In genomic region chr2:74834806-74835755, GRCh38 we compare ENCODE assay signal across 8 cellular contexts. TPM values are rescaled to one million over a fixed set of nuclear protein-coding genes. Genes with fewer than 3 reads are reported as not detected.
DNase-seq lines count a peak whose midpoint lies in the region; ATAC-seq and TF ChIP-seq lines count a peak whose summit lies in the region.

No MANE protein-coding gene starts in this region.

- no peaks in the 10 kb centered on the region for H3K9me3 ChIP-seq in subcutaneous abdominal adipose tissue (ENCODE audit: control insufficient read depth in 5 of 5, low read length in 5 of 5)

- peak overlapping the region; percentile 95 for H3K4me3 Mint-ChIP-seq in activated CD8-positive, alpha-beta T cell treated with anti-CD3 and anti-CD28 coated beads for 36 hours
- H3K4me3 Mint-ChIP-seq in natural killer cell = peak overlapping the region; percentile 89

- no peak for DNase-seq in AG09309 (ENCODE audit: low read depth)
- peak; percentile 16 for DNase-seq in NCI-H748 treated with DMSO at 0.1 percent for 48 hours (lab: John Stamatoyannopoulos, UW)
- DNase-seq in activated CD8-positive, alpha-beta T cell treated with anti-CD3 and anti-CD28 coated beads for 36 hours = peak; percentile 83
- no peak for DNase-seq in epithelial cell of prostate (ENCODE audit: low read depth, low spot score)
- DNase-seq in natural killer cell = no peak

- peaks cover 52% of the 10 kb centered on the region for H3K4me1 Mint-ChIP-seq in activated CD8-positive, alpha-beta T cell treated with anti-CD3 and anti-CD28 coated beads for 36 hours (ENCODE audit: low read depth)
- peaks cover 15 to 17% of the 10 kb centered on the region in 2 donors for H3K4me1 Mint-ChIP-seq in natural killer cell

- peaks cover 48% of the 10 kb centered on the region for H3K36me3 Mint-ChIP-seq in activated CD8-positive, alpha-beta T cell treated with anti-CD3 and anti-CD28 coated beads for 36 hours (ENCODE audit: low read depth)
- H3K36me3 Mint-ChIP-seq in natural killer cell = no peaks in the 10 kb centered on the region

- peaks cover 3% of the 10 kb centered on the region for H3K27me3 Mint-ChIP-seq in activated CD8-positive, alpha-beta T cell treated with anti-CD3 and anti-CD28 coated beads for 36 hours
- peaks cover 34 to 37% of the 10 kb centered on the region in 2 donors for H3K27me3 Mint-ChIP-seq in natural killer cell (ENCODE audit: low read depth in 2 of 2)

- no peaks in the 10 kb centered on the region for H3K36me3 ChIP-seq in subcutaneous abdominal adipose tissue (ENCODE audit: control insufficient read depth in 5 of 5, insufficient read depth in 5 of 5, low read length in 5 of 5)

- TF ChIP-seq CTCF in AG09309 (IDR thresholded peaks at IDR 0.05; ENCODE audit: control insufficient read depth, insufficient read depth, low read depth, low read length, missing control alignments) = no peak
- TF ChIP-seq CTCF in activated CD8-positive, alpha-beta T cell treated with anti-CD3 and anti-CD28 coated beads for 36 hours (IDR thresholded peaks at IDR 0.05) = no peak
- TF ChIP-seq CTCF in natural killer cell (IDR thresholded peaks at IDR 0.05) = no peak

- peaks cover 2% of the 10 kb centered on the region for H3K9me3 Mint-ChIP-seq in activated CD8-positive, alpha-beta T cell treated with anti-CD3 and anti-CD28 coated beads for 36 hours
- no peaks in the 10 kb centered on the region for H3K9me3 Mint-ChIP-seq in natural killer cell

- peaks cover 4 to 47% (median 37%) of the 10 kb centered on the region in 5 donors for H3K4me1 ChIP-seq in subcutaneous abdominal adipose tissue (ENCODE audit: control insufficient read depth in 5 of 5, insufficient read depth in 5 of 5, low read length in 5 of 5)

- peak overlapping the region; percentile 91 for H3K27ac Mint-ChIP-seq in activated CD8-positive, alpha-beta T cell treated with anti-CD3 and anti-CD28 coated beads for 36 hours
- no peak overlapping the region for H3K27ac Mint-ChIP-seq in natural killer cell

- ATAC-seq in GM18870 (IDR thresholded peaks at IDR 0.05; ENCODE audit: unreplicated experiment) (peak; percentile 36), HG03066 (IDR thresholded peaks at IDR 0.05; ENCODE audit: low read depth, unreplicated experiment) (peak; percentile 46), natural killer cell (peak in 2 of 3 donors; percentile 35 to 42)
- peak; percentile 66 for ATAC-seq in activated CD8-positive, alpha-beta T cell treated with anti-CD3 and anti-CD28 coated beads for 36 hours

- H3K27ac ChIP-seq in epithelial cell of prostate = peak overlapping the region; percentile 78
- H3K27ac ChIP-seq in subcutaneous abdominal adipose tissue (ENCODE audit: low read depth, low read length) = peak overlapping the region; percentile 92

- H3K4me3 ChIP-seq in AG09309 (ENCODE audit: control insufficient read depth, low read depth, low read length) (peak overlapping the region; percentile 87), subcutaneous abdominal adipose tissue (ENCODE audit: low read depth in 1 of 5, low read length in 5 of 5) (peak overlapping the region; percentile 74 to 91 (median 87))

- POLR2A ChIA-PET in activated CD8-positive, alpha-beta T cell treated with anti-CD3 and anti-CD28 coated beads for 36 hours (lab: Charles Lee) = interaction anchor here (0.6 to 2.6 kb wide), 9 partner anchors 9 to 436 kb away, joined by 3 to 11 read pairs (median 3); no protein-coding TSS in a partner anchor

- CTCF ChIA-PET in activated CD8-positive, alpha-beta T cell treated with anti-CD3 and anti-CD28 coated beads for 36 hours (lab: Charles Lee) = interaction anchor here (0.9 to 4.5 kb wide), 5 partner anchors 9 to 120 kb away, joined by 3 to 35 read pairs (median 11); no protein-coding TSS in a partner anchor

- H3K9ac ChIP-seq in subcutaneous abdominal adipose tissue (ENCODE audit: low read length in 5 of 5) = peak overlapping the region; percentile 59 to 92 (median 83)

- peaks cover 0 to 2% (median 0%) of the 10 kb centered on the region in 5 donors for H3K27me3 ChIP-seq in subcutaneous abdominal adipose tissue (ENCODE audit: control insufficient read depth in 5 of 5, insufficient read depth in 4 of 5, low read length in 5 of 5)

- intact Hi-C loops in activated CD8-positive, alpha-beta T cell treated with anti-CD3 and anti-CD28 coated beads for 36 hours (cut with micrococcal nuclease) = no loop called here
- intact Hi-C loops in natural killer cell (cut with micrococcal nuclease) = no loop called here

RNA-seq across cellular contexts. Expression of gene HK2, which starts 1.2 kb away (rescaled TPM):
- 100 to 1,000 TPM; 121 to 124 TPM for total RNA-seq in activated CD8-positive, alpha-beta T cell treated with anti-CD3 and anti-CD28 coated beads for 36 hours
- 1 to 10 TPM; 1.6 to 9.4 (median 3.5) TPM for total RNA-seq in natural killer cell

Comparison
In these comparisons a context has a peak if more than half of its experiments do, and no peak if none do; other contexts are left out.
1. DNase-seq: peak in NCI-H748 treated with DMSO at 0.1 percent for 48 hours (single experiment) and activated CD8-positive, alpha-beta T cell treated with anti-CD3 and anti-CD28 coated beads for 36 hours (single experiment); none in AG09309 (single experiment), epithelial cell of prostate (single experiment) and natural killer cell (single experiment).
2. RNA of gene HK2, which starts 1.2 kb away (total RNA-seq): 121 to 124 TPM in activated CD8-positive, alpha-beta T cell treated with anti-CD3 and anti-CD28 coated beads for 36 hours; 1.6 to 9.4 TPM in natural killer cell; every median in the first group is over 10 times any median in the second.
3. Peak in every context shown above with its lines, with median percentiles within 50 percentile points of each other: ATAC-seq.